ENCODE assay signal across 15 cellular contexts in genomic region chr10:96501985-96502384, GRCh38. TPM values are rescaled to one million over a fixed set of nuclear protein-coding genes. Genes with fewer than 3 reads are reported as not detected.
DNase-seq lines count a peak whose midpoint lies in the region; ATAC-seq, FAIRE-seq and TF ChIP-seq lines count a peak whose summit lies in the region.
"Had no signal": no experiment of that assay in that cellular context is flagged by ENCODE, and none has a peak within 500 bp of the region (broad histone marks: within the 10 kb centered on the region; RNA-seq: fewer than 3 reads in every experiment).

No MANE protein-coding gene starts in this region.

- H3K27ac Mint-ChIP-seq in activated naive CD4-positive, alpha-beta T cell treated with anti-CD3 and anti-CD28 coated beads, Interleukin-2, amount 10 ng/mL, durations not matched to agents 7 days and 5 days: no peak overlapping the region
- H3K27ac Mint-ChIP-seq: activated CD4-positive, alpha-beta memory T cell treated with anti-CD3 and anti-CD28 coated beads, Interleukin-2, amount 10 ng/mL, durations not matched to agents 7 days and 5 days; activated naive CD4-positive, alpha-beta T cell treated with anti-CD3 and anti-CD28 coated beads for 36 hours had no signal

- H3K4me1 Mint-ChIP-seq in activated naive CD4-positive, alpha-beta T cell treated with anti-CD3 and anti-CD28 coated beads, Interleukin-2, amount 10 ng/mL, durations not matched to agents 7 days and 5 days: no peaks in the 10 kb centered on the region
- H3K4me1 Mint-ChIP-seq: activated CD4-positive, alpha-beta memory T cell treated with anti-CD3 and anti-CD28 coated beads, Interleukin-2, amount 10 ng/mL, durations not matched to agents 7 days and 5 days had no signal

- no peak for TF ChIP-seq POLR2A in GM12892 (IDR thresholded peaks at IDR 0.05; ENCODE audit: low read depth, low read length)

- H3K27me3 Mint-ChIP-seq in activated naive CD4-positive, alpha-beta T cell treated with anti-CD3 and anti-CD28 coated beads, Interleukin-2, amount 10 ng/mL, durations not matched to agents 7 days and 5 days: peaks cover 28% of the 10 kb centered on the region

- H3K9me3 Mint-ChIP-seq in activated naive CD4-positive, alpha-beta T cell treated with anti-CD3 and anti-CD28 coated beads, Interleukin-2, amount 10 ng/mL, durations not matched to agents 7 days and 5 days: no peaks in the 10 kb centered on the region
- H3K9me3 Mint-ChIP-seq: activated CD4-positive, alpha-beta memory T cell treated with anti-CD3 and anti-CD28 coated beads, Interleukin-2, amount 10 ng/mL, durations not matched to agents 7 days and 5 days; activated naive CD4-positive, alpha-beta T cell treated with anti-CD3 and anti-CD28 coated beads for 36 hours had no signal

- ATAC-seq in GM21526 (IDR thresholded peaks at IDR 0.05; ENCODE audit: low FRiP score, unreplicated experiment): no peak
- ATAC-seq: left ventricle myocardium superior had no signal

- FAIRE-seq in GM12892 (lab: Jason Lieb, UNC): peak; percentile 21

- H3K4me3 Mint-ChIP-seq in activated naive CD4-positive, alpha-beta T cell treated with anti-CD3 and anti-CD28 coated beads, Interleukin-2, amount 10 ng/mL, durations not matched to agents 7 days and 5 days: no peak overlapping the region
- H3K4me3 Mint-ChIP-seq: activated CD4-positive, alpha-beta memory T cell treated with anti-CD3 and anti-CD28 coated beads, Interleukin-2, amount 10 ng/mL, durations not matched to agents 7 days and 5 days; activated naive CD4-positive, alpha-beta T cell treated with anti-CD3 and anti-CD28 coated beads for 36 hours had no signal

- DNase-seq in A172 (ENCODE audit: low spot score) (peak; percentile 68), GM12892 (ENCODE audit: insufficient read length) (no peak), RPMI7951 (ENCODE audit: low read depth) (peak; percentile 22), glomerular visceral epithelial cell (ENCODE audit: extremely low spot score) (peak; percentile 84), KG1 (lab: John Stamatoyannopoulos, UW) (no peak)
- no peak for DNase-seq in activated CD4-positive, alpha-beta T cell treated with anti-CD3 and anti-CD28 coated beads for 4 hours
- DNase-seq in activated naive CD4-positive, alpha-beta T cell treated with anti-CD3 and anti-CD28 coated beads, Interleukin-2, amount 10 ng/mL, durations not matched to agents 7 days and 5 days: no peak
- DNase-seq: activated CD4-positive, alpha-beta memory T cell treated with anti-CD3 and anti-CD28 coated beads, Interleukin-2, amount 10 ng/mL, durations not matched to agents 7 days and 5 days; activated naive CD4-positive, alpha-beta T cell treated with anti-CD3 and anti-CD28 coated beads for 36 hours; activated T-cell treated with anti-CD3 and anti-CD28 coated beads, Interleukin-2, amount 50 U/mL, for 1 hour; aorta; left ventricle myocardium superior; right lobe of liver; stimulated activated naive CD4-positive, alpha-beta T cell had no signal

- CTCF ChIA-PET in activated naive CD4-positive, alpha-beta T cell treated with anti-CD3 and anti-CD28 coated beads, Interleukin-2, amount 10 ng/mL, durations not matched to agents 7 days and 5 days (lab: Charles Lee): no interaction called here

- no peaks in the 10 kb centered on the region for H3K36me3 Mint-ChIP-seq in activated naive CD4-positive, alpha-beta T cell treated with anti-CD3 and anti-CD28 coated beads, Interleukin-2, amount 10 ng/mL, durations not matched to agents 7 days and 5 days

RNA-seq across cellular contexts. Expression of gene TLL2, which starts 11.7 kb away (rescaled TPM):
- total RNA-seq in A172 (2014; rRNA removed; shearing (Covaris generic)): 0.12 and 0.38 TPM in 2 replicates
- 0.49 TPM for polyA plus RNA-seq in GM12892 (2012; ENCODE audit: missing spikeins)
- under 0.01 TPM in 1 of 2 replicates, not detected in the other for total RNA-seq in RPMI7951 (2014; rRNA removed; shearing (Covaris generic))
- total RNA-seq: activated CD4-positive, alpha-beta memory T cell treated with anti-CD3 and anti-CD28 coated beads, Interleukin-2, amount 10 ng/mL, durations not matched to agents 7 days and 5 days had no signal
- polyA plus RNA-seq: aorta had no signal

Comparison
In these comparisons a context has a peak if more than half of its experiments do, and no peak if none do; other contexts are left out.
1. DNase-seq: peak in A172 (single experiment), RPMI7951 (single experiment) and glomerular visceral epithelial cell (single experiment); none in GM12892 (single experiment), KG1 (single experiment), activated CD4-positive, alpha-beta T cell treated with anti-CD3 and anti-CD28 coated beads for 4 hours (0 of 2) and activated naive CD4-positive, alpha-beta T cell treated with anti-CD3 and anti-CD28 coated beads, Interleukin-2, amount 10 ng/mL, durations not matched to agents 7 days and 5 days (single experiment).